ENCODE assay signal across 11 cellular contexts in the genomic region with DNA sequence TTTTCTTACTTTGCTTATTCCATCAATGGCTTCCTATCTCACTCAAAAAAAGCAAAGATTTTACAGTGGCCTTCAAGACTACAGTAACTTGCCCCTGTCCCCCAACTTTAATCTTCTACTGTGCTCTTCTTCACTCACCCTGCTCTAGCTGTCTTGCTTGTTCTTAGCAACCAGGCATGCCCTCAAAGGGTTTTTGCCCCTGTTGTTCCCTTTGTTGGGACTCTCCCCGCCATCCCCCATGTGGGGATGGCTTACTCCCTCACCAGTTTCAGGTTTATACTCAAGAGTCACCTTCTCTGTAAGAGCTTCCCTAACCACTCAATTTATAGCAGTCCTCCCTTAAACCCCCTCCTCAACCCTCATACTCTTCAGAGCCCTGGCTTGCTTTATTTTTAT. TPM values are rescaled to one million over a fixed set of nuclear protein-coding genes. Genes with fewer than 3 reads are reported as not detected.
DNase-seq lines count a peak whose midpoint lies in the region; ATAC-seq and TF ChIP-seq lines count a peak whose summit lies in the region.
"Had no signal": no experiment of that assay in that cellular context is flagged by ENCODE, and none has a peak within 500 bp of the region (broad histone marks: within the 10 kb centered on the region; RNA-seq: fewer than 3 reads in every experiment).

No MANE protein-coding gene starts in this region.

- H3K4me1 Mint-ChIP-seq in endodermal cell: peaks cover 18% of the 10 kb centered on the region

- no peak for DNase-seq in endodermal cell
- no peak for DNase-seq in AG08396 (ENCODE audit: low spot score)
- no peak for DNase-seq in DMS 273 (lab: John Stamatoyannopoulos, UW; ENCODE audit: unreplicated experiment)
- DNase-seq in NCI-H2107 treated with DMSO at 0.1 percent for 48 hours (lab: John Stamatoyannopoulos, UW; ENCODE audit: unreplicated experiment): no peak
- no peak for DNase-seq in WERI-Rb-1
- DNase-seq: NCI-H226, T-helper 9 cell had no signal

- H3K4me1 ChIP-seq in endodermal cell (ENCODE audit: control insufficient read depth, insufficient read depth, low read length): peaks cover 13% of the 10 kb centered on the region

- TF ChIP-seq CTCF in endodermal cell (conservative IDR thresholded peaks at IDR 0.05): no peak
- TF ChIP-seq CTCF in WERI-Rb-1 (IDR thresholded peaks at IDR 0.05; ENCODE audit: low read depth, low read length): no peak

- H3K9me3 Mint-ChIP-seq in endodermal cell: no peaks in the 10 kb centered on the region

- no peak overlapping the region for H3K4me3 Mint-ChIP-seq in endodermal cell

- WGBS in endodermal cell (ENCODE audit: insufficient coverage in 1 of 2, insufficient read length in 1 of 2), 2 experiments: 94% methylated on average over 1 of the region's 1 CpG; no CpG with 5 or more reads in 1 of the 2 experiments

- no peak overlapping the region for H3K4me3 ChIP-seq in endodermal cell (ENCODE audit: low read length)
- H3K4me3 ChIP-seq in WERI-Rb-1 (ENCODE audit: low read depth, low read length): no peak overlapping the region

- H3K27me3 ChIP-seq in endodermal cell (ENCODE audit: control insufficient read depth, insufficient read depth, low read length, poor library complexity, severe bottlenecking): no peaks in the 10 kb centered on the region
- no peaks in the 10 kb centered on the region for H3K27me3 ChIP-seq in WERI-Rb-1 (ENCODE audit: insufficient read depth, low read depth, severe bottlenecking)

- H3K27ac ChIP-seq in endodermal cell (ENCODE audit: low read depth, low read length) (no peak overlapping the region), WERI-Rb-1 (no peak overlapping the region)
- H3K27ac ChIP-seq: HL-60 had no signal

- peak overlapping the region; percentile 16 for H3K27ac Mint-ChIP-seq in endodermal cell

- ATAC-seq in GM18502 (IDR thresholded peaks at IDR 0.05; ENCODE audit: poor library complexity, unreplicated experiment) (peak; percentile 22), GM21447 (IDR thresholded peaks at IDR 0.05; ENCODE audit: unreplicated experiment) (peak; percentile 40), HG03354 (IDR thresholded peaks at IDR 0.05; ENCODE audit: poor library complexity, severe bottlenecking, unreplicated experiment) (peak; percentile 22)

- H3K36me3 ChIP-seq in endodermal cell (ENCODE audit: control insufficient read depth, insufficient read depth, low read length): no peaks in the 10 kb centered on the region
- peaks cover 22% of the 10 kb centered on the region for H3K36me3 ChIP-seq in WERI-Rb-1

- peaks cover 2% of the 10 kb centered on the region for H3K36me3 Mint-ChIP-seq in endodermal cell (ENCODE audit: low read depth)

- H3K9me3 ChIP-seq in endodermal cell (ENCODE audit: control insufficient read depth, low read length) (no peaks in the 10 kb centered on the region), WERI-Rb-1 (ENCODE audit: severe bottlenecking) (no peaks in the 10 kb centered on the region)

- no peak overlapping the region for H3K9ac ChIP-seq in endodermal cell (ENCODE audit: extremely low read depth, low read length, poor library complexity, severe bottlenecking)

- H3K27me3 Mint-ChIP-seq in endodermal cell (ENCODE audit: insufficient read depth): no peaks in the 10 kb centered on the region

RNA-seq across cellular contexts. Expression of a gene that starts 5.4 kb away (rescaled TPM):
- total RNA-seq in endodermal cell: 1 to 10 TPM; 6.3 to 7.7 TPM
- 17.1 TPM for polyA plus RNA-seq in endodermal cell (2013, experiment 1 of 2)
- polyA plus RNA-seq in endodermal cell (2013, experiment 2 of 2): 16.6 TPM

RNA-seq across cellular contexts. Expression of a gene that starts 19.5 kb away (rescaled TPM):
- total RNA-seq in endodermal cell: 10 to 100 TPM; 49.7 to 66.4 TPM
- 53.3 TPM for polyA plus RNA-seq in endodermal cell (2013, experiment 1 of 2)
- polyA plus RNA-seq in endodermal cell (2013, experiment 2 of 2): 54.6 TPM
